ENCODE assay signal across 13 cellular contexts in the genomic region with DNA sequence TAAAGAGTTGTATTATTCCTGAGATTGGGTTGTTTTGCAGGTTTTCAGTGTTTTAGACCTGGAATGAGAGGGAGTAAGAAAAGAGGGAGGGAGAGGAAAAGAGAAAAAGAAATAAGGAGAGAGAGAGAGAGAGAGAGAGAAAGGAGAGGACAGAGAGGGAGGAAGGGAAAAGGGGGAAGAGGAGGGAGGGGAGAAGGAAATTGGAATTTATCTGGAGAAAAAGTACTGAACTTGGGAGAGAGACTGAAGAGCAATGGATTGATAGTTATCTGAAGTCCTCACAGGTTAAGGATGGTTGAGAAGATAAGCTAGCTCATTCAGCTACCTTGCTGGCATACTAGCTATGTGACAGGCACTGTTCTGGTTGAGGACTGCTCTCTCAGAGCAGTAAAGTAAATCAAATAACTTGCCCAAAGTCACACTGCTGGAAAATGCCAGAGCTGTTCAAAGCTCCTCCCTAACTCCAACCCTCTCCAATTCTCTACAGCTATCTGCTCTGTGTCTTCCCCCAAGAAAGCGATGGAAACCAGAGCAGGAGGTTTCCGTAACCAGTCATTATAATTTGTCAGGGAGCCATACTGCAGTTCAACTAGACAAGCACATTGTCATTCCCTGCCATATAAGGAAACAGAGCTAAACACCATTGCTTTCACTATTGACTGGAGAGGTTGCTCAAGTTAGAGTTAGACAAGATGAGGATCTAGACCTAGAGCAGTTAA. TPM values are rescaled to one million over a fixed set of nuclear protein-coding genes. Genes with fewer than 3 reads are reported as not detected.
A peak's percentile ranks its signal among the peaks of the same experiment; 100 is the strongest.
DNase-seq lines count a peak whose midpoint lies in the region; ATAC-seq and TF ChIP-seq lines count a peak whose summit lies in the region.
"Had no signal": no experiment of that assay in that cellular context is flagged by ENCODE, and none has a peak within 500 bp of the region (broad histone marks: within the 10 kb centered on the region; RNA-seq: fewer than 3 reads in every experiment).

No MANE protein-coding gene starts in this region.

- H3K4me3 Mint-ChIP-seq in MCF 10A (ENCODE audit: unreplicated experiment), result no peak overlapping the region
- H3K4me3 Mint-ChIP-seq in nephron, result no peak overlapping the region
- H3K4me3 Mint-ChIP-seq in activated T-helper 2 cell treated with anti-CD3 and anti-CD28 coated beads, Interferon-gamma antibody, Interleukin-2, Interleukin-4, amounts not matched to agents 10 μg/mL and 5 μg/mL and 100 μg/mL, durations not matched to agents 14 hours and 24 hours and 36 hours (ENCODE audit: low read depth), result no peak overlapping the region
- H3K4me3 Mint-ChIP-seq: activated CD4-positive, alpha-beta memory T cell treated with anti-CD3 and anti-CD28 coated beads for 36 hours had no signal

- H3K27me3 ChIP-seq in breast epithelium (no peaks in the 10 kb centered on the region), fibroblast of lung (ENCODE audit: control insufficient read depth, insufficient read depth, low read length) (no peaks in the 10 kb centered on the region), aorta (ENCODE audit: control insufficient read depth in 1 of 2, insufficient read depth in 2 of 2, low read length in 1 of 2) (no peaks in the 10 kb centered on the region)

- no peaks in the 10 kb centered on the region for H3K9me3 ChIP-seq in breast epithelium
- H3K9me3 ChIP-seq in fibroblast of lung (ENCODE audit: control insufficient read depth, insufficient read depth, low read depth, low read length), result no peaks in the 10 kb centered on the region
- H3K9me3 ChIP-seq in aorta (ENCODE audit: control insufficient read depth, low read length), result no peaks in the 10 kb centered on the region

- peaks cover 6% of the 10 kb centered on the region for H3K4me1 Mint-ChIP-seq in MCF 10A (ENCODE audit: insufficient read depth, unreplicated experiment)
- peaks cover 33% of the 10 kb centered on the region for H3K4me1 Mint-ChIP-seq in nephron
- H3K4me1 Mint-ChIP-seq in activated T-helper 2 cell treated with anti-CD3 and anti-CD28 coated beads, Interferon-gamma antibody, Interleukin-2, Interleukin-4, amounts not matched to agents 10 μg/mL and 5 μg/mL and 100 μg/mL, durations not matched to agents 14 hours and 24 hours and 36 hours (ENCODE audit: low read depth), result no peaks in the 10 kb centered on the region

- DNase-seq in breast epithelium (ENCODE audit: low spot score in 2 of 2) (no peak), MCF 10A (ENCODE audit: unreplicated experiment) (no peak), fibroblast of lung (ENCODE audit: low read depth in 2 of 2) (peak; percentile 83 to 85), aorta (no peak), activated T-cell treated with anti-CD3 and anti-CD28 coated beads for 4 hours (no peak), ecto neural progenitor cell (ENCODE audit: low spot score) (no peak)
- no peak for DNase-seq in activated T-helper 2 cell treated with anti-CD3 and anti-CD28 coated beads, Interferon-gamma antibody, Interleukin-2, Interleukin-4, amounts not matched to agents 10 μg/mL and 5 μg/mL and 100 μg/mL, durations not matched to agents 14 hours and 24 hours and 36 hours (ENCODE audit: low spot score)
- DNase-seq: ACHN; activated CD4-positive, alpha-beta memory T cell treated with anti-CD3 and anti-CD28 coated beads for 36 hours; cerebellar nuclear complex; stimulated activated CD4-positive, alpha-beta T cell treated with anti-CD3 and anti-CD28 coated beads, Interleukin-2, amount 100 ng/mL, for 48 hours had no signal

- H3K4me3 ChIP-seq in breast epithelium (peak overlapping the region in 1 of 3 donors; percentile 49), fibroblast of lung (replicated peaks in 1 of 4; ENCODE audit: control extremely low read depth in 1 of 4, insufficient read depth in 1 of 4, low read depth in 3 of 4, low read length in 4 of 4) (peak overlapping the region in 1 of 4 experiments; percentile 5), aorta (ENCODE audit: low read length in 2 of 2) (peak overlapping the region in 1 of 2 donors; percentile 41)

- 0 to 10% methylated on average over 2 of the region's 2 CpGs for WGBS in aorta, 2 donors

- BruUV-seq in MCF 10A (replicated peaks; lab: Mats Ljungman, UMichigan), result no TSS peak

- TF ChIP-seq CTCF in breast epithelium (IDR thresholded peaks at IDR 0.05) (no peak), MCF 10A (IDR thresholded peaks at IDR 0.05; ENCODE audit: unreplicated experiment) (no peak), fibroblast of lung (conservative IDR thresholded peaks at IDR 0.05 in 1 of 2, IDR thresholded peaks at IDR 0.05 in 1 of 2; ENCODE audit: low read depth in 1 of 2, low read length in 2 of 2) (no peak), nephron (IDR thresholded peaks at IDR 0.05; ENCODE audit: unreplicated experiment in 3 of 3) (no peak)

- no peaks in the 10 kb centered on the region for H3K27me3 Mint-ChIP-seq in MCF 10A (ENCODE audit: insufficient read depth, unreplicated experiment)
- H3K27me3 Mint-ChIP-seq in nephron (ENCODE audit: low read depth), result no peaks in the 10 kb centered on the region
- H3K27me3 Mint-ChIP-seq in activated T-helper 2 cell treated with anti-CD3 and anti-CD28 coated beads, Interferon-gamma antibody, Interleukin-2, Interleukin-4, amounts not matched to agents 10 μg/mL and 5 μg/mL and 100 μg/mL, durations not matched to agents 14 hours and 24 hours and 36 hours (ENCODE audit: low read depth), result no peaks in the 10 kb centered on the region

- no peak overlapping the region for H3K9ac ChIP-seq in fibroblast of lung (ENCODE audit: insufficient read depth, low read length)

- H3K27ac Mint-ChIP-seq in MCF 10A (ENCODE audit: low read depth, unreplicated experiment) (no peak overlapping the region), nephron (peak overlapping the region; percentile 58 to 91 (median 84))
- no peak overlapping the region for H3K27ac Mint-ChIP-seq in activated T-helper 2 cell treated with anti-CD3 and anti-CD28 coated beads, Interferon-gamma antibody, Interleukin-2, Interleukin-4, amounts not matched to agents 10 μg/mL and 5 μg/mL and 100 μg/mL, durations not matched to agents 14 hours and 24 hours and 36 hours
- H3K27ac Mint-ChIP-seq: activated CD4-positive, alpha-beta memory T cell treated with anti-CD3 and anti-CD28 coated beads for 36 hours had no signal

- CTCF ChIA-PET in MCF 10A (lab: Yijun Ruan, JAX), result interaction anchor here (0.6 to 1.0 kb wide), 4 partner anchors 25 to 605 kb away, joined by 3 read pairs; no protein-coding TSS in a partner anchor

- no peaks in the 10 kb centered on the region for H3K36me3 Mint-ChIP-seq in MCF 10A (ENCODE audit: insufficient read depth, unreplicated experiment)
- peaks cover 27% of the 10 kb centered on the region for H3K36me3 Mint-ChIP-seq in nephron (ENCODE audit: low read depth)
- peaks cover under 1% of the 10 kb centered on the region for H3K36me3 Mint-ChIP-seq in activated T-helper 2 cell treated with anti-CD3 and anti-CD28 coated beads, Interferon-gamma antibody, Interleukin-2, Interleukin-4, amounts not matched to agents 10 μg/mL and 5 μg/mL and 100 μg/mL, durations not matched to agents 14 hours and 24 hours and 36 hours (ENCODE audit: low read depth)
- H3K36me3 Mint-ChIP-seq: activated CD4-positive, alpha-beta memory T cell treated with anti-CD3 and anti-CD28 coated beads for 36 hours had no signal

- POLR2A ChIA-PET in MCF 10A (lab: Yijun Ruan, JAX), result interaction anchor here (0.6 to 4.0 kb wide), 5 partner anchors 10 to 144 kb away, joined by 3 to 13 read pairs (median 3); a partner anchor contains a TSS

- H3K9me3 Mint-ChIP-seq in MCF 10A (ENCODE audit: unreplicated experiment) (no peaks in the 10 kb centered on the region), nephron (peaks cover 5% of the 10 kb centered on the region)
- H3K9me3 Mint-ChIP-seq in activated T-helper 2 cell treated with anti-CD3 and anti-CD28 coated beads, Interferon-gamma antibody, Interleukin-2, Interleukin-4, amounts not matched to agents 10 μg/mL and 5 μg/mL and 100 μg/mL, durations not matched to agents 14 hours and 24 hours and 36 hours, result peaks cover 6% of the 10 kb centered on the region
- H3K9me3 Mint-ChIP-seq: activated CD4-positive, alpha-beta memory T cell treated with anti-CD3 and anti-CD28 coated beads for 36 hours had no signal

- H2AFZ ChIP-seq in fibroblast of lung (ENCODE audit: low read length), result no peak overlapping the region

- peak; percentile 51 for ATAC-seq in aorta (ENCODE audit: low FRiP score)
- ATAC-seq: Panc1 had no signal

- intact Hi-C loops in breast epithelium (cut with DNase I; ENCODE audit: low total_unique reads) (no loop called here), MCF 10A (cut with micrococcal nuclease) (no loop called here), aorta (cut with DNase I) (loop anchor here in 1 of 2 donors (10.0 kb wide), 1 partner anchor 375 kb away; no protein-coding TSS in a partner anchor)
- intact Hi-C loops in activated T-helper 2 cell treated with anti-CD3 and anti-CD28 coated beads, Interferon-gamma antibody, Interleukin-2, Interleukin-4, amounts not matched to agents 10 μg/mL and 5 μg/mL and 100 μg/mL, durations not matched to agents 14 hours and 24 hours and 36 hours (cut with micrococcal nuclease), result no loop called here

- H3K36me3 ChIP-seq in breast epithelium, result no peaks in the 10 kb centered on the region
- peaks cover 2% of the 10 kb centered on the region for H3K36me3 ChIP-seq in fibroblast of lung (ENCODE audit: control insufficient read depth, insufficient read depth, low read length)
- no peaks in the 10 kb centered on the region for H3K36me3 ChIP-seq in aorta (ENCODE audit: control insufficient read depth in 1 of 2, insufficient read depth in 2 of 2, low read length in 1 of 2)

- H3K27ac ChIP-seq in breast epithelium (peak overlapping the region; percentile 81 to 93), fibroblast of lung (ENCODE audit: insufficient read depth, low read length) (peak overlapping the region; percentile 31), aorta (ENCODE audit: low read depth in 1 of 2, low read length in 2 of 2) (peak overlapping the region; percentile 89 to 97)

- peak overlapping the region; percentile 44 for H3K4me2 ChIP-seq in fibroblast of lung (ENCODE audit: extremely low read depth, insufficient read depth, low read length)

- H3K79me2 ChIP-seq in fibroblast of lung (ENCODE audit: control insufficient read depth, insufficient read depth, low read length), result peaks cover 90% of the 10 kb centered on the region

- H3K4me1 ChIP-seq in breast epithelium (peaks cover 0 to 7% of the 10 kb centered on the region in 2 donors), fibroblast of lung (ENCODE audit: control insufficient read depth, extremely low read depth, insufficient read depth, low read length) (peaks cover 13% of the 10 kb centered on the region), aorta (ENCODE audit: control insufficient read depth in 1 of 2, insufficient read depth in 2 of 2, low read length in 2 of 2) (peaks cover 14 to 17% of the 10 kb centered on the region in 2 donors)

- no peak for TF ChIP-seq POLR2A in breast epithelium (IDR thresholded peaks at IDR 0.05)

- H4K20me1 ChIP-seq in fibroblast of lung (ENCODE audit: control insufficient read depth, extremely low read depth, insufficient read depth, low read length), result no peaks in the 10 kb centered on the region

RNA-seq across cellular contexts. Expression of a gene that starts 10.7 kb away (rescaled TPM):
- 100 to 1,000 TPM; 252 to 335 (median 266) TPM for total RNA-seq in breast epithelium
- total RNA-seq in MCF 10A (2022), result 130 and 183 TPM in 2 replicates
- 299 and 343 TPM in 2 replicates for total RNA-seq in fibroblast of lung
- 377 and 1,187 TPM in 2 replicates for polyA plus RNA-seq in fibroblast of lung
- 287 and 889 TPM in 2 replicates for polyA plus RNA-seq in fibroblast of lung (2012)
- polyA minus RNA-seq in fibroblast of lung (ENCODE audit: low replicate concordance), result 97.5 and 238 TPM in 2 replicates
- 1,000 to 10,000 TPM; 1,102 to 1,700 TPM for total RNA-seq in aorta
- polyA plus RNA-seq in aorta, result 1,000 to 10,000 TPM in 1 of 2 donors, 100 to 1,000 TPM in 1; 658 to 1,235 TPM
- 10.1 and 11.3 TPM in 2 replicates for total RNA-seq in activated T-helper 2 cell treated with anti-CD3 and anti-CD28 coated beads, Interferon-gamma antibody, Interleukin-2, Interleukin-4, amounts not matched to agents 10 μg/mL and 5 μg/mL and 100 μg/mL, durations not matched to agents 14 hours and 24 hours and 36 hours

Comparison
In these comparisons a context has a peak if more than half of its experiments do, and no peak if none do; other contexts are left out.
1. DNase-seq: peak in fibroblast of lung (2 of 2); none in breast epithelium (0 of 2), MCF 10A (single experiment), aorta (0 of 2), activated T-helper 2 cell treated with anti-CD3 and anti-CD28 coated beads, Interferon-gamma antibody, Interleukin-2, Interleukin-4, amounts not matched to agents 10 μg/mL and 5 μg/mL and 100 μg/mL, durations not matched to agents 14 hours and 24 hours and 36 hours (single experiment), activated T-cell treated with anti-CD3 and anti-CD28 coated beads for 4 hours (single experiment) and ecto neural progenitor cell (single experiment).
2. H3K27ac ChIP-seq: peak in every context shown above with its lines; median percentile 93 in aorta; 87 in breast epithelium; 31 in fibroblast of lung.
3. H3K27ac Mint-ChIP-seq: peak in nephron (3 of 3); none in MCF 10A (single experiment) and activated T-helper 2 cell treated with anti-CD3 and anti-CD28 coated beads, Interferon-gamma antibody, Interleukin-2, Interleukin-4, amounts not matched to agents 10 μg/mL and 5 μg/mL and 100 μg/mL, durations not matched to agents 14 hours and 24 hours and 36 hours (single experiment).
4. RNA of a gene that starts 10.7 kb away (total RNA-seq): 1,102 to 1,700 TPM in aorta, 299 to 343 TPM in fibroblast of lung, 252 to 335 TPM in breast epithelium and 130 to 183 TPM in MCF 10A; 10.1 to 11.3 TPM in activated T-helper 2 cell treated with anti-CD3 and anti-CD28 coated beads, Interferon-gamma antibody, Interleukin-2, Interleukin-4, amounts not matched to agents 10 μg/mL and 5 μg/mL and 100 μg/mL, durations not matched to agents 14 hours and 24 hours and 36 hours; every median in the first group is over 10 times any median in the second.